ENCODE assay signal across 8 cellular contexts in genomic region chr13:36275190-36276002, GRCh38. TPM values are rescaled to one million over a fixed set of nuclear protein-coding genes. Genes with fewer than 3 reads are reported as not detected.
DNase-seq lines count a peak whose midpoint lies in the region; ATAC-seq, FAIRE-seq and TF ChIP-seq lines count a peak whose summit lies in the region.

No MANE protein-coding gene starts in this region.

- H3K4me1 ChIP-seq in KMS-11 (ENCODE audit: low read depth, poor library complexity, severe bottlenecking) (no peaks in the 10 kb centered on the region), osteoblast (ENCODE audit: insufficient read depth, low read length) (peaks cover 10% of the 10 kb centered on the region)

- H3K4me2 ChIP-seq in KMS-11: no peak overlapping the region
- H3K4me2 ChIP-seq in osteoblast (ENCODE audit: insufficient read depth, low read length): peak overlapping the region; percentile 11

- no peak overlapping the region for H3K9ac ChIP-seq in KMS-11

- no peak overlapping the region for H3K27ac ChIP-seq in KMS-11
- peak overlapping the region; percentile 79 for H3K27ac ChIP-seq in osteoblast (ENCODE audit: low read depth, low read length)

- H3K79me2 ChIP-seq in KMS-11 (ENCODE audit: insufficient read depth, low read depth): no peaks in the 10 kb centered on the region
- no peaks in the 10 kb centered on the region for H3K79me2 ChIP-seq in osteoblast (ENCODE audit: insufficient read depth, low read length)

- peak; percentile 67 for FAIRE-seq in RCC 7860 (lab: Jason Lieb, UNC)

- 0 out of 2 replicates have a peak, but pooled peaks have one; percentile 55 for TF ChIP-seq CTCF in KMS-11 (conservative IDR thresholded peaks at IDR 0.05; ENCODE audit: low read depth, low read length)
- peak; percentile 66 for TF ChIP-seq CTCF in osteoblast (IDR thresholded peaks at IDR 0.05; ENCODE audit: extremely low read depth, low read depth, low read length)

- DNase-seq in DMS53 (lab: John Stamatoyannopoulos, UW) (peak; percentile 89), RCC 7860 (ENCODE audit: low spot score) (peak; percentile 48), osteoblast (ENCODE audit: insufficient read length, low spot score, missing footprints) (peak; percentile 84)
- no peak for DNase-seq in activated CD4-positive, alpha-beta T cell treated with anti-CD3 and anti-CD28 coated beads for 4 hours

- H3K9me3 ChIP-seq in osteoblast (ENCODE audit: low read depth, low read length): no peaks in the 10 kb centered on the region

- H3K4me3 ChIP-seq in KMS-11 (IDR thresholded peaks at IDR 0.05; ENCODE audit: insufficient read depth, low read depth, low read length): no peak overlapping the region
- no peak overlapping the region for H3K4me3 ChIP-seq in osteoblast (ENCODE audit: insufficient read depth, low read length)

- H3K36me3 ChIP-seq in KMS-11 (ENCODE audit: insufficient read depth): no peaks in the 10 kb centered on the region
- H3K36me3 ChIP-seq in osteoblast (ENCODE audit: insufficient read depth, low read length): no peaks in the 10 kb centered on the region

- ATAC-seq in esophagus mucosa (peak; percentile 60), HG03196 (IDR thresholded peaks at IDR 0.05; ENCODE audit: unreplicated experiment) (no peak), GM19023 (IDR thresholded peaks at IDR 0.05; ENCODE audit: unreplicated experiment) (no peak)

- H4K20me1 ChIP-seq in KMS-11 (ENCODE audit: insufficient read depth) (no peaks in the 10 kb centered on the region), osteoblast (ENCODE audit: insufficient read depth, low read length) (no peaks in the 10 kb centered on the region)

- no peak overlapping the region for H2AFZ ChIP-seq in KMS-11 (ENCODE audit: low read depth)
- H2AFZ ChIP-seq in osteoblast (ENCODE audit: low read length): peak overlapping the region; percentile 57

- no peaks in the 10 kb centered on the region for H3K27me3 ChIP-seq in KMS-11 (ENCODE audit: insufficient read depth, low read depth)
- H3K27me3 ChIP-seq in osteoblast (ENCODE audit: insufficient read depth, low read length): no peaks in the 10 kb centered on the region

RNA-seq across cellular contexts. Expression of gene CCDC169, which starts 22.2 kb away (rescaled TPM):
- total RNA-seq in esophagus mucosa (0.40 TPM), osteoblast (3.8 and 5.1 TPM in 2 replicates)

Comparison
In these comparisons a context has a peak if more than half of its experiments do, and no peak if none do; other contexts are left out.
1. DNase-seq: peak in DMS53 (single experiment), RCC 7860 (single experiment) and osteoblast (single experiment); none in activated CD4-positive, alpha-beta T cell treated with anti-CD3 and anti-CD28 coated beads for 4 hours (0 of 2).